14 cellular contexts compared by ENCODE assay signal in genomic region chr10:129772472-129773358, GRCh38.
"Had no signal": no experiment of that assay in that cellular context is flagged by ENCODE, and none has a peak within 500 bp of the region (broad histone marks: within the 10 kb centered on the region; RNA-seq: fewer than 3 reads in every experiment).

No MANE protein-coding gene starts in this region.

- H3K4me1 Mint-ChIP-seq: activated naive CD8-positive, alpha-beta T cell treated with anti-CD3 and anti-CD28 coated beads for 36 hours; mesothelial cell of epicardium had no signal

- H3K9me3 Mint-ChIP-seq: mesothelial cell of epicardium; stimulated activated naive CD8-positive, alpha-beta T cell treated with anti-CD3 and anti-CD28 coated beads, Interleukin-15, Interleukin-2, amounts not matched to agents 100 ng/mL and 50 ng/mL, for 24 hours had no signal

- H3K4me3 Mint-ChIP-seq: activated CD8-positive, alpha-beta T cell treated with anti-CD3 and anti-CD28 coated beads, Interleukin-2, amount 10 ng/mL, durations not matched to agents 7 days and 5 days; activated naive CD8-positive, alpha-beta T cell treated with anti-CD3 and anti-CD28 coated beads for 36 hours; mesothelial cell of epicardium; stimulated activated naive CD8-positive, alpha-beta T cell treated with anti-CD3 and anti-CD28 coated beads, Interleukin-15, Interleukin-2, amounts not matched to agents 100 ng/mL and 50 ng/mL, for 24 hours; T-helper 1 cell treated with Interleukin-12 subunit alpha and Interleukin-12 subunit beta and Interleukin-4 antibody, amounts not matched to agents 30 μg/mL and 1 μg/mL, for 36 hours had no signal

- H3K27me3 Mint-ChIP-seq: activated naive CD8-positive, alpha-beta T cell treated with anti-CD3 and anti-CD28 coated beads for 36 hours; stimulated activated naive CD8-positive, alpha-beta T cell treated with anti-CD3 and anti-CD28 coated beads, Interleukin-15, Interleukin-2, amounts not matched to agents 100 ng/mL and 50 ng/mL, for 24 hours had no signal

- DNase-seq: activated CD4-positive, alpha-beta T cell treated with anti-CD3 and anti-CD28 coated beads for 48 hours; activated CD8-positive, alpha-beta T cell treated with anti-CD3 and anti-CD28 coated beads, Interleukin-2, amount 10 ng/mL, durations not matched to agents 7 days and 5 days; activated gamma-delta T cell; activated naive CD8-positive, alpha-beta T cell treated with anti-CD3 and anti-CD28 coated beads for 36 hours; brain microvascular endothelial cell; cerebellar nuclear complex; foreskin keratinocyte; left ventricle myocardium superior; SHP77 treated with DMSO at 0.1 percent for 48 hours; stimulated activated CD4-positive, alpha-beta T cell treated with anti-CD3 and anti-CD28 coated beads, Interleukin-4, amount 100 ng/mL, for 1 hour; thyroid gland had no signal

- H3K27ac Mint-ChIP-seq: activated CD8-positive, alpha-beta T cell treated with anti-CD3 and anti-CD28 coated beads, Interleukin-2, amount 10 ng/mL, durations not matched to agents 7 days and 5 days; activated naive CD8-positive, alpha-beta T cell treated with anti-CD3 and anti-CD28 coated beads for 36 hours; mesothelial cell of epicardium; stimulated activated naive CD8-positive, alpha-beta T cell treated with anti-CD3 and anti-CD28 coated beads, Interleukin-15, Interleukin-2, amounts not matched to agents 100 ng/mL and 50 ng/mL, for 24 hours; T-helper 1 cell treated with Interleukin-12 subunit alpha and Interleukin-12 subunit beta and Interleukin-4 antibody, amounts not matched to agents 30 μg/mL and 1 μg/mL, for 36 hours had no signal

- ATAC-seq: activated CD8-positive, alpha-beta T cell treated with anti-CD3 and anti-CD28 coated beads, Interleukin-2, amount 10 ng/mL, durations not matched to agents 7 days and 5 days; foreskin keratinocyte; left ventricle myocardium superior had no signal
